9 cellular contexts compared by ENCODE assay signal in the genomic region with DNA sequence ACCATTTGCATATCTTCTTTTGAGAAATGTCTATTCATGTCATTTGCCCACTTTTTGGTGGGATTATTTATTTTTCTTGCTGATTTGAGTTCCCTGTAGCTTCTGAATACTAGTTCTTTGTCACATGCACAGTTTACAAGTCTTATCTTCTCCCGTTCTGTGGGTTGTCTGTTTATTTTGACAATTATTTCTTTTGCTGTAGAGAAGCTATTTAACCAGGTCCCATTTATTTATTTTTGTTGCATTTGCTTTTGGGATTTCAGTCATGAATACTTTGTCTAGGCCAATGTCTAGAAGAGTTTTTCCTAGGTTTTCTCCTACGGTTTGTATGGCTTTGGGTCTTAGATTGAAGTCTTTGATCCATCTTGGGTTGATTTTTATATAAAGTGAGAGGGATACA. TPM values are rescaled to one million over a fixed set of nuclear protein-coding genes. Genes with fewer than 3 reads are reported as not detected.
"Had no signal": no experiment of that assay in that cellular context is flagged by ENCODE, and none has a peak within 500 bp of the region (broad histone marks: within the 10 kb centered on the region; RNA-seq: fewer than 3 reads in every experiment).

No MANE protein-coding gene starts in this region.

- H3K4me3 ChIP-seq: K562 had no signal

- ATAC-seq: HepG2, K562 had no signal

- DNase-seq: KBM-7, KG1 had no signal

- H3K27ac ChIP-seq: HL-60, KMS-11 had no signal

- H3K4me2 ChIP-seq: KMS-11 had no signal

- H3K9ac ChIP-seq: KMS-11 had no signal

RNA-seq across cellular contexts. Expression of a gene that starts 32.9 kb away (rescaled TPM):
- total RNA-seq: HepG2, HT-29, HT1080, K562 had no signal
- polyA plus RNA-seq: HepG2, IgD-negative memory B cell had no signal
